Comparison of ENCODE assay signal across 9 cellular contexts in genomic region chr7:266851-267840, GRCh38. TPM values are rescaled to one million over a fixed set of nuclear protein-coding genes. Genes with fewer than 3 reads are reported as not detected.
DNase-seq lines count a peak whose midpoint lies in the region; ATAC-seq, FAIRE-seq and TF ChIP-seq lines count a peak whose summit lies in the region.
"Had no signal": no experiment of that assay in that cellular context is flagged by ENCODE, and none has a peak within 500 bp of the region (broad histone marks: within the 10 kb centered on the region; RNA-seq: fewer than 3 reads in every experiment).

No MANE protein-coding gene starts in this region.

- intact Hi-C loops in activated naive CD4-positive, alpha-beta T cell treated with anti-CD3 and anti-CD28 coated beads for 36 hours (cut with micrococcal nuclease), result no loop called here
- intact Hi-C loops in adrenal gland (cut with DNase I) (no loop called here), upper lobe of right lung (cut with DNase I) (no loop called here)

- DNase-seq in activated naive CD4-positive, alpha-beta T cell treated with anti-CD3 and anti-CD28 coated beads, Interleukin-2, amount 50 U/mL, for 16 hours, result peak; percentile 10
- no peak for DNase-seq in activated naive CD4-positive, alpha-beta T cell treated with anti-CD3 and anti-CD28 coated beads for 36 hours
- DNase-seq in adrenal gland (peak in 3 of 7 donors; percentile 35 to 55 (median 46)), keratinocyte (ENCODE audit: low read depth, low spot score) (no peak), upper lobe of right lung (no peak), NCI-H1694 (lab: John Stamatoyannopoulos, UW) (no peak)
- no peak for DNase-seq in activated naive CD4-positive, alpha-beta T cell treated with anti-CD3 and anti-CD28 coated beads, Interleukin-2, amount 10 ng/mL, durations not matched to agents 7 days and 5 days
- DNase-seq: effector CD8-positive, alpha-beta T cell had no signal

- H3K27ac Mint-ChIP-seq in activated naive CD4-positive, alpha-beta T cell treated with anti-CD3 and anti-CD28 coated beads for 36 hours, result no peak overlapping the region
- H3K27ac Mint-ChIP-seq in activated naive CD4-positive, alpha-beta T cell treated with anti-CD3 and anti-CD28 coated beads, Interleukin-2, amount 10 ng/mL, durations not matched to agents 7 days and 5 days, result no peak overlapping the region

- H3K36me3 Mint-ChIP-seq in activated naive CD4-positive, alpha-beta T cell treated with anti-CD3 and anti-CD28 coated beads for 36 hours (ENCODE audit: low read depth), result no peaks in the 10 kb centered on the region
- peaks cover 3% of the 10 kb centered on the region for H3K36me3 Mint-ChIP-seq in activated naive CD4-positive, alpha-beta T cell treated with anti-CD3 and anti-CD28 coated beads, Interleukin-2, amount 10 ng/mL, durations not matched to agents 7 days and 5 days

- no peak for FAIRE-seq in keratinocyte (lab: Jason Lieb, UNC)

- H3K27ac ChIP-seq in adrenal gland (no peak overlapping the region), keratinocyte (ENCODE audit: control insufficient read depth, insufficient read depth, low read length) (no peak overlapping the region), upper lobe of right lung (no peak overlapping the region)

- H3K4me1 ChIP-seq in adrenal gland (replicated peaks in 1 of 2) (peaks cover 0 to 6% of the 10 kb centered on the region in 2 donors), keratinocyte (ENCODE audit: control insufficient read depth, extremely low read depth, insufficient read depth, low read length) (no peaks in the 10 kb centered on the region), upper lobe of right lung (peaks cover 4% of the 10 kb centered on the region)

- H3K9me1 ChIP-seq in keratinocyte (ENCODE audit: control insufficient read depth, extremely low read depth, insufficient read depth, low read length), result no peaks in the 10 kb centered on the region

- no peak overlapping the region for H3K4me3 Mint-ChIP-seq in activated naive CD4-positive, alpha-beta T cell treated with anti-CD3 and anti-CD28 coated beads for 36 hours
- no peak overlapping the region for H3K4me3 Mint-ChIP-seq in activated naive CD4-positive, alpha-beta T cell treated with anti-CD3 and anti-CD28 coated beads, Interleukin-2, amount 10 ng/mL, durations not matched to agents 7 days and 5 days

- no peaks in the 10 kb centered on the region for H3K79me2 ChIP-seq in keratinocyte (ENCODE audit: control insufficient read depth, insufficient read depth, low read length)

- 75 to 86% (median 86%) methylated on average over 18 to 45 of the region's 45 CpGs for WGBS in adrenal gland, 4 donors

- ATAC-seq in upper lobe of right lung (peak; percentile 22), HG03039 (IDR thresholded peaks at IDR 0.05; ENCODE audit: unreplicated experiment) (no peak)

- H3K9ac ChIP-seq in keratinocyte (ENCODE audit: control insufficient read depth, extremely low read depth, insufficient read depth, low read length), result no peak overlapping the region

- CTCF ChIA-PET in activated naive CD4-positive, alpha-beta T cell treated with anti-CD3 and anti-CD28 coated beads for 36 hours (lab: Charles Lee), result no interaction called here
- CTCF ChIA-PET in activated naive CD4-positive, alpha-beta T cell treated with anti-CD3 and anti-CD28 coated beads, Interleukin-2, amount 10 ng/mL, durations not matched to agents 7 days and 5 days (lab: Charles Lee), result interaction anchor here (0.6 kb wide), 1 partner anchor 98 kb away, joined by 3 read pairs; no protein-coding TSS in a partner anchor

- TF ChIP-seq CTCF in adrenal gland (IDR thresholded peaks at IDR 0.05) (peak in 4 of 6 experiments; percentile 34 to 54 (median 42)), keratinocyte (optimal IDR thresholded peaks at IDR 0.05 in 1 of 3, IDR thresholded peaks at IDR 0.05 in 1 of 3, conservative IDR thresholded peaks at IDR 0.05 in 1 of 3; ENCODE audit: extremely low read depth in 1 of 3, insufficient read depth in 2 of 3, low read length in 3 of 3) (peak; percentile 18 to 72 (median 60)), upper lobe of right lung (IDR thresholded peaks at IDR 0.05) (peak; percentile 21)

- no peaks in the 10 kb centered on the region for H3K27me3 ChIP-seq in adrenal gland
- peaks cover 7% of the 10 kb centered on the region for H3K27me3 ChIP-seq in keratinocyte (ENCODE audit: control insufficient read depth, extremely low read depth, insufficient read depth, low read length)
- H3K27me3 ChIP-seq in upper lobe of right lung, result no peaks in the 10 kb centered on the region

- H3K36me3 ChIP-seq in adrenal gland (replicated peaks in 1 of 2) (no peaks in the 10 kb centered on the region), keratinocyte (ENCODE audit: control insufficient read depth in 2 of 2, extremely low read depth in 1 of 2, insufficient read depth in 2 of 2, low read length in 2 of 2) (no peaks in the 10 kb centered on the region), upper lobe of right lung (no peaks in the 10 kb centered on the region)

- H3K27me3 Mint-ChIP-seq in activated naive CD4-positive, alpha-beta T cell treated with anti-CD3 and anti-CD28 coated beads for 36 hours (ENCODE audit: low read depth), result no peaks in the 10 kb centered on the region
- no peaks in the 10 kb centered on the region for H3K27me3 Mint-ChIP-seq in activated naive CD4-positive, alpha-beta T cell treated with anti-CD3 and anti-CD28 coated beads, Interleukin-2, amount 10 ng/mL, durations not matched to agents 7 days and 5 days

- H4K20me1 ChIP-seq in keratinocyte (ENCODE audit: control insufficient read depth, extremely low read depth, insufficient read depth, low read length), result no peaks in the 10 kb centered on the region

- H3K4me3 ChIP-seq in adrenal gland, result no peak overlapping the region
- H3K4me3 ChIP-seq in keratinocyte (ENCODE audit: control insufficient read depth in 2 of 3, extremely low read depth in 1 of 3, insufficient read depth in 2 of 3, low read depth in 1 of 3, low read length in 3 of 3), result no peak overlapping the region
- no peak overlapping the region for H3K4me3 ChIP-seq in upper lobe of right lung

- dilution Hi-C loops in keratinocyte (cut with MboI; ENCODE audit: extremely low pct_ligation_motif_present, low sequenced_read_pairs), result no loop called here

- no peak for TF ChIP-seq POLR2A in adrenal gland (IDR thresholded peaks at IDR 0.05)

- H3K4me1 Mint-ChIP-seq in activated naive CD4-positive, alpha-beta T cell treated with anti-CD3 and anti-CD28 coated beads for 36 hours (ENCODE audit: low read depth), result peaks cover 2% of the 10 kb centered on the region
- H3K4me1 Mint-ChIP-seq in activated naive CD4-positive, alpha-beta T cell treated with anti-CD3 and anti-CD28 coated beads, Interleukin-2, amount 10 ng/mL, durations not matched to agents 7 days and 5 days, result no peaks in the 10 kb centered on the region

- H3K9me3 ChIP-seq in adrenal gland (replicated peaks in 1 of 3) (no peaks in the 10 kb centered on the region), keratinocyte (ENCODE audit: control insufficient read depth, low read depth, low read length) (peaks cover 6% of the 10 kb centered on the region), upper lobe of right lung (no peaks in the 10 kb centered on the region)

- H3K9me3 Mint-ChIP-seq in activated naive CD4-positive, alpha-beta T cell treated with anti-CD3 and anti-CD28 coated beads for 36 hours, result peaks cover 5% of the 10 kb centered on the region
- peaks cover 6% of the 10 kb centered on the region for H3K9me3 Mint-ChIP-seq in activated naive CD4-positive, alpha-beta T cell treated with anti-CD3 and anti-CD28 coated beads, Interleukin-2, amount 10 ng/mL, durations not matched to agents 7 days and 5 days

- H2AFZ ChIP-seq in keratinocyte (ENCODE audit: control insufficient read depth, low read length), result no peak overlapping the region

- H3K4me2 ChIP-seq in keratinocyte (ENCODE audit: control insufficient read depth, extremely low read depth, insufficient read depth, low read depth, low read length), result no peak overlapping the region

RNA-seq across cellular contexts. Expression of gene FOXL3, which starts 22.8 kb away (rescaled TPM):
- not detected for total RNA-seq in activated naive CD4-positive, alpha-beta T cell treated with anti-CD3 and anti-CD28 coated beads for 36 hours
- total RNA-seq in adrenal gland, result not detected
- not detected for polyA plus RNA-seq in adrenal gland
- not detected in 3 replicates for polyA plus RNA-seq in keratinocyte
- polyA plus RNA-seq in keratinocyte (2011; ENCODE audit: low read depth), result not detected
- polyA plus RNA-seq in keratinocyte (2011; cell fraction: cytosol; rRNA removed), result not detected in 2 replicates
- polyA plus RNA-seq in keratinocyte (2011; cell fraction: nucleus; rRNA removed), result not detected in 2 replicates
- polyA plus RNA-seq in keratinocyte (2012; ENCODE audit: low replicate concordance), result not detected in 2 replicates
- polyA minus RNA-seq in keratinocyte, result not detected in 3 replicates
- polyA minus RNA-seq in keratinocyte (2011; cell fraction: cytosol; rRNA and poly(A)+ RNA removed), result not detected
- polyA minus RNA-seq in keratinocyte (2011; cell fraction: nucleus; rRNA and poly(A)+ RNA removed), result not detected in 2 replicates
- not detected for total RNA-seq in upper lobe of right lung
